Comparison of ENCODE assay signal across 1 cellular context in the genomic region with DNA sequence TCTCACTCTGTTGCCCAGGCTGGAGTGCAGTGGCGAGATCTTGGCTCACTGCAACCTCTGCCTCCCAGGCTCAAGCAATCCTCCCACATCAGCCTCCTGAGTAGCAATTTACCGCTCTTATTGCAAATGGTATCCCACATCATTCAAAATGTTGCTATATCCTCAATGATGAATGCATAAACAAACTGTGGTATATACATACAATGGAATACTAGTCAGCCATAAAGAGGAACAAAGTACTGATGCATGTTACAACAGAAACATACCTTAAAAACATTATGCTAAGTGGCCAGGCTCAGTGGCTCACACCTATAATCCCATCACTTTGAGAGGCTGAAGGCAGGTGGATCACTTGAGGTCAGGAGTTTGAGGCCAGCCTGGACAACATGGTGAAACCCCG. TPM values are rescaled to one million over a fixed set of nuclear protein-coding genes. Genes with fewer than 3 reads are reported as not detected.
"Had no signal": no experiment of that assay in that cellular context is flagged by ENCODE, and none has a peak within 500 bp of the region (broad histone marks: within the 10 kb centered on the region; RNA-seq: fewer than 3 reads in every experiment).

No MANE protein-coding gene starts in this region.

RNA-seq across cellular contexts. Expression of gene PLK1, which starts 46.8 kb away (rescaled TPM):
- polyA plus RNA-seq: naive thymus-derived CD8-positive, alpha-beta T cell had no signal
